In the genomic region with DNA sequence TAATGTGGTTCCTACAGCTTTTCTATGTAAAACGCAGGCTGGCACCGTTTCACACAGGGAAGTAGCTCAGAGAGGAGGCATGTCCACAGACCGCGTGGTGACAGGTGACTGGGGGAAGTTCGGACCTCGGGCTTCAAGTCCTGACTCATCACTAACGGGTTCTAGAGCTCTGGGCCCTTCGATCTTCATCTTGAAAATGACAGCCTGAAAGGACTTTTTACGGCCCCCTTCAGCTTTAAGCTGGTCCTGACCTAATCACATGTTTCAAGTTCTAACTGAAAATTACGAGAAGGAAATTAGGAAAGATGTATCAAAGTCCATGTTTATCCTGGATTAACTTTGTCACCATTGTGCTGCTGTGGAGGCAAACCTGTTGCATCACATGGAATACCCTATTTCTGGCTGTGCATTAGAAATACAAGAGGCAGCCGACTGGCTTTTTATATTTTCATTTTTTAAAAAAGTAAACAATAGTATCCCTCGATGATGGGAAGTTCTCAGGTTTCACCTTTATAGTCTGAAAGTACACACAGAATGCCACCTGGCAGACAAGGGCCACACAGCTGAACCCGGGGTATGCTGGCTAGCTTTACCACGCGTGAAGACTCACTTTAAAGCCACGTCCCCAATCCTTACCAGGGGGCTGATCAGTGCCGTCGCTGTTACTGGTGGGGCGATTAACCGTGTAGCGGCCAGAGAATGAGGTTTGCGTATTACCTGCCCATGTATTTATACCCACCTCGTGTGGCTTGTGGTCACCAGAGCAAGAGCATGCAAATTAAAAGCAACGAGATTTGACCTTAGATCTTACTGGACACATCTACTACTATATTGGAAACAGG, we compare ENCODE assay signal across 1 cellular context.
TF ChIP-seq lines count a peak whose summit lies in the region.

No MANE protein-coding gene starts in this region.

TF ChIP-seq in K562, 482 proteins besides CTCF, POLR2A, EP300 and RAD21 (continued from another document and continues in another):
- TF ChIP-seq, protein P1, sequence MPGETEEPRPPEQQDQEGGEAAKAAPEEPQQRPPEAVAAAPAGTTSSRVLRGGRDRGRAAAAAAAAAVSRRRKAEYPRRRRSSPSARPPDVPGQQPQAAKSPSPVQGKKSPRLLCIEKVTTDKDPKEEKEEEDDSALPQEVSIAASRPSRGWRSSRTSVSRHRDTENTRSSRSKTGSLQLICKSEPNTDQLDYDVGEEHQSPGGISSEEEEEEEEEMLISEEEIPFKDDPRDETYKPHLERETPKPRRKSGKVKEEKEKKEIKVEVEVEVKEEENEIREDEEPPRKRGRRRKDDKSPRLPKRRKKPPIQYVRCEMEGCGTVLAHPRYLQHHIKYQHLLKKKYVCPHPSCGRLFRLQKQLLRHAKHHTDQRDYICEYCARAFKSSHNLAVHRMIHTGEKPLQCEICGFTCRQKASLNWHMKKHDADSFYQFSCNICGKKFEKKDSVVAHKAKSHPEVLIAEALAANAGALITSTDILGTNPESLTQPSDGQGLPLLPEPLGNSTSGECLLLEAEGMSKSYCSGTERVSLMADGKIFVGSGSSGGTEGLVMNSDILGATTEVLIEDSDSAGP (CRISPR knock-in tag; IDR thresholded peaks at IDR 0.05), result no peak
- TF ChIP-seq HDAC2 (IDR thresholded peaks at IDR 0.05) (peak; percentile 59; the same call in 1 of the 2 replicates), TEAD4 (IDR thresholded peaks at IDR 0.05; ENCODE audit: low read length) (peak; percentile 30; the same call in 1 of the 2 replicates), TEAD4 (CRISPR knock-in tag; IDR thresholded peaks at IDR 0.05; ENCODE audit: borderline replicate concordance) (no peak), NBN (IDR thresholded peaks at IDR 0.05; ENCODE audit: low read depth) (0 out of 2 replicates have a peak, but pooled peaks have one; percentile 30), ELF2 (CRISPR knock-in tag; IDR thresholded peaks at IDR 0.05) (no peak), CEBPG (CRISPR knock-in tag; IDR thresholded peaks at IDR 0.05) (peak; percentile 56), CEBPG (tag; conservative IDR thresholded peaks at IDR 0.05 in 1 of 2, IDR thresholded peaks at IDR 0.05 in 1 of 2) (peak; percentile 49 to 67; a peak in 3 of 4 replicates), SIN3A (IDR thresholded peaks at IDR 0.05; ENCODE audit: borderline replicate concordance in 2 of 2, control insufficient read depth in 1 of 2, low read depth in 2 of 2, low read length in 2 of 2) (peak; percentile 26 to 89; a peak in 1 of 4 replicates), TBP (optimal IDR thresholded peaks at IDR 0.05; ENCODE audit: low read depth, low read length) (peak; percentile 23), TAF1 (IDR thresholded peaks at IDR 0.05; ENCODE audit: control insufficient read depth, extremely low read depth, insufficient read depth, low read length, severe bottlenecking) (peak; percentile 27), MCM3 (IDR thresholded peaks at IDR 0.05) (no peak), SMARCC2 (IDR thresholded peaks at IDR 0.05; ENCODE audit: low read depth) (no peak), ZNF274 (IDR thresholded peaks at IDR 0.05; ENCODE audit: borderline replicate concordance, low read depth, low read length) (no peak), MXI1 (IDR thresholded peaks at IDR 0.05; ENCODE audit: low read depth, low read length) (peak; percentile 79), ZNF586 (CRISPR knock-in tag; conservative IDR thresholded peaks at IDR 0.05) (no peak)
- TF ChIP-seq, protein P2, sequence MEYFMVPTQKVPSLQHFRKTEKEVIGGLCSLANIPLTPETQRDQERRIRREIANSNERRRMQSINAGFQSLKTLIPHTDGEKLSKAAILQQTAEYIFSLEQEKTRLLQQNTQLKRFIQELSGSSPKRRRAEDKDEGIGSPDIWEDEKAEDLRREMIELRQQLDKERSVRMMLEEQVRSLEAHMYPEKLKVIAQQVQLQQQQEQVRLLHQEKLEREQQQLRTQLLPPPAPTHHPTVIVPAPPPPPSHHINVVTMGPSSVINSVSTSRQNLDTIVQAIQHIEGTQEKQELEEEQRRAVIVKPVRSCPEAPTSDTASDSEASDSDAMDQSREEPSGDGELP (CRISPR knock-in tag; IDR thresholded peaks at IDR 0.05; ENCODE audit: borderline replicate concordance), result peak; percentile 22; the same call in 1 of the 2 replicates
- TF ChIP-seq, protein P3, sequence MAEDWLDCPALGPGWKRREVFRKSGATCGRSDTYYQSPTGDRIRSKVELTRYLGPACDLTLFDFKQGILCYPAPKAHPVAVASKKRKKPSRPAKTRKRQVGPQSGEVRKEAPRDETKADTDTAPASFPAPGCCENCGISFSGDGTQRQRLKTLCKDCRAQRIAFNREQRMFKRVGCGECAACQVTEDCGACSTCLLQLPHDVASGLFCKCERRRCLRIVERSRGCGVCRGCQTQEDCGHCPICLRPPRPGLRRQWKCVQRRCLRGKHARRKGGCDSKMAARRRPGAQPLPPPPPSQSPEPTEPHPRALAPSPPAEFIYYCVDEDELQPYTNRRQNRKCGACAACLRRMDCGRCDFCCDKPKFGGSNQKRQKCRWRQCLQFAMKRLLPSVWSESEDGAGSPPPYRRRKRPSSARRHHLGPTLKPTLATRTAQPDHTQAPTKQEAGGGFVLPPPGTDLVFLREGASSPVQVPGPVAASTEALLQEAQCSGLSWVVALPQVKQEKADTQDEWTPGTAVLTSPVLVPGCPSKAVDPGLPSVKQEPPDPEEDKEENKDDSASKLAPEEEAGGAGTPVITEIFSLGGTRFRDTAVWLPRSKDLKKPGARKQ (CRISPR knock-in tag; IDR thresholded peaks at IDR 0.05), result no peak
- TF ChIP-seq, protein P4, sequence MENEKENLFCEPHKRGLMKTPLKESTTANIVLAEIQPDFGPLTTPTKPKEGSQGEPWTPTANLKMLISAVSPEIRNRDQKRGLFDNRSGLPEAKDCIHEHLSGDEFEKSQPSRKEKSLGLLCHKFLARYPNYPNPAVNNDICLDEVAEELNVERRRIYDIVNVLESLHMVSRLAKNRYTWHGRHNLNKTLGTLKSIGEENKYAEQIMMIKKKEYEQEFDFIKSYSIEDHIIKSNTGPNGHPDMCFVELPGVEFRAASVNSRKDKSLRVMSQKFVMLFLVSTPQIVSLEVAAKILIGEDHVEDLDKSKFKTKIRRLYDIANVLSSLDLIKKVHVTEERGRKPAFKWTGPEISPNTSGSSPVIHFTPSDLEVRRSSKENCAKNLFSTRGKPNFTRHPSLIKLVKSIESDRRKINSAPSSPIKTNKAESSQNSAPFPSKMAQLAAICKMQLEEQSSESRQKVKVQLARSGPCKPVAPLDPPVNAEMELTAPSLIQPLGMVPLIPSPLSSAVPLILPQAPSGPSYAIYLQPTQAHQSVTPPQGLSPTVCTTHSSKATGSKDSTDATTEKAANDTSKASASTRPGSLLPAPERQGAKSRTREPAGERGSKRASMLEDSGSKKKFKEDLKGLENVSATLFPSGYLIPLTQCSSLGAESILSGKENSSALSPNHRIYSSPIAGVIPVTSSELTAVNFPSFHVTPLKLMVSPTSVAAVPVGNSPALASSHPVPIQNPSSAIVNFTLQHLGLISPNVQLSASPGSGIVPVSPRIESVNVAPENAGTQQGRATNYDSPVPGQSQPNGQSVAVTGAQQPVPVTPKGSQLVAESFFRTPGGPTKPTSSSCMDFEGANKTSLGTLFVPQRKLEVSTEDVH (IDR thresholded peaks at IDR 0.05; ENCODE audit: low read depth, partially characterized antibody), result no peak
- TF ChIP-seq, protein P5, sequence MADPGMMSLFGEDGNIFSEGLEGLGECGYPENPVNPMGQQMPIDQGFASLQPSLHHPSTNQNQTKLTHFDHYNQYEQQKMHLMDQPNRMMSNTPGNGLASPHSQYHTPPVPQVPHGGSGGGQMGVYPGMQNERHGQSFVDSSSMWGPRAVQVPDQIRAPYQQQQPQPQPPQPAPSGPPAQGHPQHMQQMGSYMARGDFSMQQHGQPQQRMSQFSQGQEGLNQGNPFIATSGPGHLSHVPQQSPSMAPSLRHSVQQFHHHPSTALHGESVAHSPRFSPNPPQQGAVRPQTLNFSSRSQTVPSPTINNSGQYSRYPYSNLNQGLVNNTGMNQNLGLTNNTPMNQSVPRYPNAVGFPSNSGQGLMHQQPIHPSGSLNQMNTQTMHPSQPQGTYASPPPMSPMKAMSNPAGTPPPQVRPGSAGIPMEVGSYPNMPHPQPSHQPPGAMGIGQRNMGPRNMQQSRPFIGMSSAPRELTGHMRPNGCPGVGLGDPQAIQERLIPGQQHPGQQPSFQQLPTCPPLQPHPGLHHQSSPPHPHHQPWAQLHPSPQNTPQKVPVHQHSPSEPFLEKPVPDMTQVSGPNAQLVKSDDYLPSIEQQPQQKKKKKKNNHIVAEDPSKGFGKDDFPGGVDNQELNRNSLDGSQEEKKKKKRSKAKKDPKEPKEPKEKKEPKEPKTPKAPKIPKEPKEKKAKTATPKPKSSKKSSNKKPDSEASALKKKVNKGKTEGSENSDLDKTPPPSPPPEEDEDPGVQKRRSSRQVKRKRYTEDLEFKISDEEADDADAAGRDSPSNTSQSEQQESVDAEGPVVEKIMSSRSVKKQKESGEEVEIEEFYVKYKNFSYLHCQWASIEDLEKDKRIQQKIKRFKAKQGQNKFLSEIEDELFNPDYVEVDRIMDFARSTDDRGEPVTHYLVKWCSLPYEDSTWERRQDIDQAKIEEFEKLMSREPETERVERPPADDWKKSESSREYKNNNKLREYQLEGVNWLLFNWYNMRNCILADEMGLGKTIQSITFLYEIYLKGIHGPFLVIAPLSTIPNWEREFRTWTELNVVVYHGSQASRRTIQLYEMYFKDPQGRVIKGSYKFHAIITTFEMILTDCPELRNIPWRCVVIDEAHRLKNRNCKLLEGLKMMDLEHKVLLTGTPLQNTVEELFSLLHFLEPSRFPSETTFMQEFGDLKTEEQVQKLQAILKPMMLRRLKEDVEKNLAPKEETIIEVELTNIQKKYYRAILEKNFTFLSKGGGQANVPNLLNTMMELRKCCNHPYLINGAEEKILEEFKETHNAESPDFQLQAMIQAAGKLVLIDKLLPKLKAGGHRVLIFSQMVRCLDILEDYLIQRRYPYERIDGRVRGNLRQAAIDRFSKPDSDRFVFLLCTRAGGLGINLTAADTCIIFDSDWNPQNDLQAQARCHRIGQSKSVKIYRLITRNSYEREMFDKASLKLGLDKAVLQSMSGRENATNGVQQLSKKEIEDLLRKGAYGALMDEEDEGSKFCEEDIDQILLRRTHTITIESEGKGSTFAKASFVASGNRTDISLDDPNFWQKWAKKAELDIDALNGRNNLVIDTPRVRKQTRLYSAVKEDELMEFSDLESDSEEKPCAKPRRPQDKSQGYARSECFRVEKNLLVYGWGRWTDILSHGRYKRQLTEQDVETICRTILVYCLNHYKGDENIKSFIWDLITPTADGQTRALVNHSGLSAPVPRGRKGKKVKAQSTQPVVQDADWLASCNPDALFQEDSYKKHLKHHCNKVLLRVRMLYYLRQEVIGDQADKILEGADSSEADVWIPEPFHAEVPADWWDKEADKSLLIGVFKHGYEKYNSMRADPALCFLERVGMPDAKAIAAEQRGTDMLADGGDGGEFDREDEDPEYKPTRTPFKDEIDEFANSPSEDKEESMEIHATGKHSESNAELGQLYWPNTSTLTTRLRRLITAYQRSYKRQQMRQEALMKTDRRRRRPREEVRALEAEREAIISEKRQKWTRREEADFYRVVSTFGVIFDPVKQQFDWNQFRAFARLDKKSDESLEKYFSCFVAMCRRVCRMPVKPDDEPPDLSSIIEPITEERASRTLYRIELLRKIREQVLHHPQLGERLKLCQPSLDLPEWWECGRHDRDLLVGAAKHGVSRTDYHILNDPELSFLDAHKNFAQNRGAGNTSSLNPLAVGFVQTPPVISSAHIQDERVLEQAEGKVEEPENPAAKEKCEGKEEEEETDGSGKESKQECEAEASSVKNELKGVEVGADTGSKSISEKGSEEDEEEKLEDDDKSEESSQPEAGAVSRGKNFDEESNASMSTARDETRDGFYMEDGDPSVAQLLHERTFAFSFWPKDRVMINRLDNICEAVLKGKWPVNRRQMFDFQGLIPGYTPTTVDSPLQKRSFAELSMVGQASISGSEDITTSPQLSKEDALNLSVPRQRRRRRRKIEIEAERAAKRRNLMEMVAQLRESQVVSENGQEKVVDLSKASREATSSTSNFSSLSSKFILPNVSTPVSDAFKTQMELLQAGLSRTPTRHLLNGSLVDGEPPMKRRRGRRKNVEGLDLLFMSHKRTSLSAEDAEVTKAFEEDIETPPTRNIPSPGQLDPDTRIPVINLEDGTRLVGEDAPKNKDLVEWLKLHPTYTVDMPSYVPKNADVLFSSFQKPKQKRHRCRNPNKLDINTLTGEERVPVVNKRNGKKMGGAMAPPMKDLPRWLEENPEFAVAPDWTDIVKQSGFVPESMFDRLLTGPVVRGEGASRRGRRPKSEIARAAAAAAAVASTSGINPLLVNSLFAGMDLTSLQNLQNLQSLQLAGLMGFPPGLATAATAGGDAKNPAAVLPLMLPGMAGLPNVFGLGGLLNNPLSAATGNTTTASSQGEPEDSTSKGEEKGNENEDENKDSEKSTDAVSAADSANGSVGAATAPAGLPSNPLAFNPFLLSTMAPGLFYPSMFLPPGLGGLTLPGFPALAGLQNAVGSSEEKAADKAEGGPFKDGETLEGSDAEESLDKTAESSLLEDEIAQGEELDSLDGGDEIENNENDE (IDR thresholded peaks at IDR 0.05; ENCODE audit: low read depth, low read length), result no peak
- TF ChIP-seq, protein P6, sequence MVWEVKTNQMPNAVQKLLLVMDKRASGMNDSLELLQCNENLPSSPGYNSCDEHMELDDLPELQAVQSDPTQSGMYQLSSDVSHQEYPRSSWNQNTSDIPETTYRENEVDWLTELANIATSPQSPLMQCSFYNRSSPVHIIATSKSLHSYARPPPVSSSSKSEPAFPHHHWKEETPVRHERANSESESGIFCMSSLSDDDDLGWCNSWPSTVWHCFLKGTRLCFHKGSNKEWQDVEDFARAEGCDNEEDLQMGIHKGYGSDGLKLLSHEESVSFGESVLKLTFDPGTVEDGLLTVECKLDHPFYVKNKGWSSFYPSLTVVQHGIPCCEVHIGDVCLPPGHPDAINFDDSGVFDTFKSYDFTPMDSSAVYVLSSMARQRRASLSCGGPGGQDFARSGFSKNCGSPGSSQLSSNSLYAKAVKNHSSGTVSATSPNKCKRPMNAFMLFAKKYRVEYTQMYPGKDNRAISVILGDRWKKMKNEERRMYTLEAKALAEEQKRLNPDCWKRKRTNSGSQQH (CRISPR knock-in tag; IDR thresholded peaks at IDR 0.05), result no peak
